19 cellular contexts compared by ENCODE assay signal in genomic region chr4:4870493-4871266, GRCh38. TPM values are rescaled to one million over a fixed set of nuclear protein-coding genes. Genes with fewer than 3 reads are reported as not detected.
DNase-seq lines count a peak whose midpoint lies in the region; TF ChIP-seq lines count a peak whose summit lies in the region.
"Had no signal": no experiment of that assay in that cellular context is flagged by ENCODE, and none has a peak within 500 bp of the region (broad histone marks: within the 10 kb centered on the region; RNA-seq: fewer than 3 reads in every experiment).

No MANE protein-coding gene starts in this region.

- no peaks in the 10 kb centered on the region for H3K79me2 ChIP-seq in fibroblast of lung (ENCODE audit: control insufficient read depth, insufficient read depth, low read length)

- H3K4me3 Mint-ChIP-seq in activated CD4-positive, alpha-beta T cell treated with anti-CD3 and anti-CD28 coated beads, Interleukin-2, amount 10 ng/mL, durations not matched to agents 24 days and 14 days = no peak overlapping the region
- H3K4me3 Mint-ChIP-seq in osteocyte (ENCODE audit: unreplicated experiment) = peak overlapping the region; percentile 26
- H3K4me3 Mint-ChIP-seq: activated CD4-positive, alpha-beta memory T cell treated with anti-CD3 and anti-CD28 coated beads for 36 hours had no signal

- intact Hi-C loops in activated CD4-positive, alpha-beta T cell treated with anti-CD3 and anti-CD28 coated beads, Interleukin-2, amount 10 ng/mL, durations not matched to agents 24 days and 14 days (cut with micrococcal nuclease) = loop anchor here (1.0 kb wide), 1 partner anchor 15 kb away; no protein-coding TSS in a partner anchor

- H4K20me1 ChIP-seq in fibroblast of lung (ENCODE audit: control insufficient read depth, extremely low read depth, insufficient read depth, low read length) = no peaks in the 10 kb centered on the region

- H3K9me3 Mint-ChIP-seq in activated CD4-positive, alpha-beta T cell treated with anti-CD3 and anti-CD28 coated beads, Interleukin-2, amount 10 ng/mL, durations not matched to agents 24 days and 14 days = peaks cover 7% of the 10 kb centered on the region
- H3K9me3 Mint-ChIP-seq in osteocyte (ENCODE audit: unreplicated experiment) = no peaks in the 10 kb centered on the region
- H3K9me3 Mint-ChIP-seq: activated CD4-positive, alpha-beta memory T cell treated with anti-CD3 and anti-CD28 coated beads for 36 hours had no signal

- H3K9ac ChIP-seq in fibroblast of lung (ENCODE audit: insufficient read depth, low read length) = no peak overlapping the region

- H3K27ac Mint-ChIP-seq in activated CD4-positive, alpha-beta T cell treated with anti-CD3 and anti-CD28 coated beads, Interleukin-2, amount 10 ng/mL, durations not matched to agents 24 days and 14 days = peak overlapping the region; percentile 52
- no peak overlapping the region for H3K27ac Mint-ChIP-seq in osteocyte (ENCODE audit: unreplicated experiment)
- H3K27ac Mint-ChIP-seq: activated CD4-positive, alpha-beta memory T cell treated with anti-CD3 and anti-CD28 coated beads for 36 hours; stimulated activated memory B cell treated with anti-CD40 and anti-IgM and Interleukin-4, amounts not matched to agents 10 μg/mL and 1 μg/mL and 100 μg/mL, for 72 hours had no signal

- no peak overlapping the region for H2AFZ ChIP-seq in fibroblast of lung (ENCODE audit: low read length)

- TF ChIP-seq CTCF in fibroblast of lung (conservative IDR thresholded peaks at IDR 0.05 in 1 of 2, IDR thresholded peaks at IDR 0.05 in 1 of 2; ENCODE audit: low read depth in 1 of 2, low read length in 2 of 2) (no peak), osteocyte (IDR thresholded peaks at IDR 0.05) (no peak)

- H3K27me3 ChIP-seq in fibroblast of lung (ENCODE audit: control insufficient read depth, insufficient read depth, low read length) = peaks cover 80% of the 10 kb centered on the region
- H3K27me3 ChIP-seq in effector memory CD4-positive, alpha-beta T cell (replicated peaks; ENCODE audit: control insufficient read depth, insufficient read depth, low read length, poor library complexity, severe bottlenecking) = peaks cover 55% of the 10 kb centered on the region

- no peaks in the 10 kb centered on the region for H3K4me1 ChIP-seq in fibroblast of lung (ENCODE audit: control insufficient read depth, extremely low read depth, insufficient read depth, low read length)
- H3K4me1 ChIP-seq in effector memory CD4-positive, alpha-beta T cell (ENCODE audit: control insufficient read depth, insufficient read depth, low read length, poor library complexity, severe bottlenecking) = peaks cover 3% of the 10 kb centered on the region

- peaks cover 65% of the 10 kb centered on the region for H3K27me3 Mint-ChIP-seq in activated CD4-positive, alpha-beta T cell treated with anti-CD3 and anti-CD28 coated beads, Interleukin-2, amount 10 ng/mL, durations not matched to agents 24 days and 14 days
- H3K27me3 Mint-ChIP-seq in osteocyte (ENCODE audit: unreplicated experiment) = peaks cover 78% of the 10 kb centered on the region

- H3K4me3 ChIP-seq in fibroblast of lung (replicated peaks in 1 of 4; ENCODE audit: control extremely low read depth in 1 of 4, insufficient read depth in 1 of 4, low read depth in 3 of 4, low read length in 4 of 4) = no peak overlapping the region
- H3K4me3 ChIP-seq in effector memory CD4-positive, alpha-beta T cell (ENCODE audit: insufficient read depth, low read depth, low read length, poor library complexity, severe bottlenecking) = no peak overlapping the region
- H3K4me3 ChIP-seq: pancreas had no signal

- peaks cover 2% of the 10 kb centered on the region for H3K4me1 Mint-ChIP-seq in activated CD4-positive, alpha-beta T cell treated with anti-CD3 and anti-CD28 coated beads, Interleukin-2, amount 10 ng/mL, durations not matched to agents 24 days and 14 days
- peaks cover 30% of the 10 kb centered on the region for H3K4me1 Mint-ChIP-seq in osteocyte (ENCODE audit: unreplicated experiment)

- no peaks in the 10 kb centered on the region for H3K36me3 ChIP-seq in fibroblast of lung (ENCODE audit: control insufficient read depth, insufficient read depth, low read length)
- H3K36me3 ChIP-seq in effector memory CD4-positive, alpha-beta T cell (ENCODE audit: control insufficient read depth, insufficient read depth, low read length) = no peaks in the 10 kb centered on the region
- H3K36me3 ChIP-seq: pancreas had no signal

- DNase-seq in activated CD4-positive, alpha-beta T cell treated with anti-CD3 and anti-CD28 coated beads, Interleukin-2, amount 10 ng/mL, durations not matched to agents 24 days and 14 days = no peak
- no peak for DNase-seq in activated CD4-positive, alpha-beta T cell treated with anti-CD3 and anti-CD28 coated beads, Interleukin-2, amount 50 U/mL, for 1 hour
- DNase-seq in NCI-H69 (lab: John Stamatoyannopoulos, UW) (peak; percentile 40), fibroblast of lung (ENCODE audit: low read depth in 2 of 2) (no peak), osteocyte (ENCODE audit: extremely low spot score, unreplicated experiment) (no peak), NCI-H1930 (lab: John Stamatoyannopoulos, UW) (no peak)
- DNase-seq in effector memory CD4-positive, alpha-beta T cell = no peak
- no peak for DNase-seq in effector CD4-positive, alpha-beta T cell
- DNase-seq: 8988T; activated CD4-positive, alpha-beta memory T cell treated with anti-CD3 and anti-CD28 coated beads for 36 hours; activated effector memory CD4-positive, alpha-beta T cell treated with Interleukin-2 at 50 U/mL for 16 hours; DMS153; kidney; NCI-H2171; pancreas; small intestine had no signal

- H3K9me3 ChIP-seq in fibroblast of lung (ENCODE audit: control insufficient read depth, insufficient read depth, low read depth, low read length) = no peaks in the 10 kb centered on the region
- no peaks in the 10 kb centered on the region for H3K9me3 ChIP-seq in effector memory CD4-positive, alpha-beta T cell (ENCODE audit: control insufficient read depth, low read length)
- H3K9me3 ChIP-seq: pancreas had no signal

- H3K27ac ChIP-seq in fibroblast of lung (ENCODE audit: insufficient read depth, low read length) = no peak overlapping the region
- H3K27ac ChIP-seq in effector memory CD4-positive, alpha-beta T cell (ENCODE audit: insufficient read depth, low read length, poor library complexity, severe bottlenecking) = no peak overlapping the region
- H3K27ac ChIP-seq: coronary artery, pancreas had no signal

- no peaks in the 10 kb centered on the region for H3K36me3 Mint-ChIP-seq in activated CD4-positive, alpha-beta T cell treated with anti-CD3 and anti-CD28 coated beads, Interleukin-2, amount 10 ng/mL, durations not matched to agents 24 days and 14 days (ENCODE audit: low read depth)
- no peaks in the 10 kb centered on the region for H3K36me3 Mint-ChIP-seq in osteocyte (ENCODE audit: unreplicated experiment)
- H3K36me3 Mint-ChIP-seq: activated CD4-positive, alpha-beta memory T cell treated with anti-CD3 and anti-CD28 coated beads for 36 hours; CD14-positive monocyte; stimulated activated memory B cell treated with anti-CD40 and anti-IgM and Interleukin-4, amounts not matched to agents 10 μg/mL and 1 μg/mL and 100 μg/mL, for 72 hours had no signal

- peak overlapping the region; percentile 56 for H3K4me2 ChIP-seq in fibroblast of lung (ENCODE audit: extremely low read depth, insufficient read depth, low read length)

RNA-seq across cellular contexts. Expression of gene MSX1, which starts 11.2 kb away (rescaled TPM):
- not detected in 2 replicates for total RNA-seq in activated CD4-positive, alpha-beta T cell treated with anti-CD3 and anti-CD28 coated beads, Interleukin-2, amount 10 ng/mL, durations not matched to agents 24 days and 14 days
- total RNA-seq in fibroblast of lung = 1.3 and 2.1 TPM in 2 replicates
- polyA plus RNA-seq in fibroblast of lung = 2.1 and 5.1 TPM in 2 replicates
- polyA plus RNA-seq in fibroblast of lung (2012) = 2.5 and 8.2 TPM in 2 replicates
- 0.51 and 1.3 TPM in 2 replicates for polyA minus RNA-seq in fibroblast of lung (ENCODE audit: low replicate concordance)
- 2.2 and 3.5 TPM in 2 replicates for total RNA-seq in osteocyte
- polyA plus RNA-seq: CD14-positive monocyte had no signal
